ENCODE assay signal across 8 cellular contexts in genomic region chr5:157743163-157744054, GRCh38. TPM values are rescaled to one million over a fixed set of nuclear protein-coding genes. Genes with fewer than 3 reads are reported as not detected.
DNase-seq lines count a peak whose midpoint lies in the region; ATAC-seq and TF ChIP-seq lines count a peak whose summit lies in the region.

TSS of gene LSM11 (plus strand) at chr5:157743712. CDS start at chr5:157743751, 39 bp downstream.

- 0 out of 2 replicates have a peak, but pooled peaks cover 4% of the 10 kb centered on the region for H3K79me2 ChIP-seq in OCI-LY3 (ENCODE audit: low read length)

- H2AFZ ChIP-seq in OCI-LY3 (ENCODE audit: low read depth, low read length), result peak within 1 kb of the TSS; percentile 66; the same call in 1 of the 2 replicates

- H3K9me3 ChIP-seq in HUES64 (ENCODE audit: insufficient read depth, low read depth, low read length) (0 out of 2 replicates have a peak, but pooled peaks cover 1% of the 10 kb centered on the region), OCI-LY3 (ENCODE audit: insufficient read depth, low read length) (no peaks in the 10 kb centered on the region), esophagus (ENCODE audit: control insufficient read depth in 2 of 2, insufficient read depth in 1 of 2, low read depth in 1 of 2, low read length in 1 of 2) (no peaks in the 10 kb centered on the region), muscle layer of duodenum (ENCODE audit: control insufficient read depth in 1 of 2, low read length in 2 of 2) (no peaks in the 10 kb centered on the region)

- peaks cover 9% of the 10 kb centered on the region; the same call in 1 of the 2 replicates for H3K4me1 ChIP-seq in HUES64 (ENCODE audit: insufficient read depth, low read length)
- H3K4me1 ChIP-seq in OCI-LY3 (ENCODE audit: low read length), result peaks cover 10% of the 10 kb centered on the region; the same call in 1 of the 2 replicates
- peaks cover 0 to 7% of the 10 kb centered on the region in 2 donors for H3K4me1 ChIP-seq in esophagus (ENCODE audit: control insufficient read depth in 2 of 2, insufficient read depth in 2 of 2, low read length in 1 of 2)
- H3K4me1 ChIP-seq in muscle layer of duodenum (ENCODE audit: control insufficient read depth in 1 of 2, insufficient read depth in 2 of 2, low read length in 2 of 2), result peaks cover 5 to 17% of the 10 kb centered on the region in 2 donors

- peak; percentile 92 for TF ChIP-seq CTCF in OCI-LY3 (IDR thresholded peaks at IDR 0.05; ENCODE audit: low read depth, low read length)

- H3K27me3 ChIP-seq in HUES64 (ENCODE audit: insufficient read depth, low read length), result peaks cover 23% of the 10 kb centered on the region
- H3K27me3 ChIP-seq in OCI-LY3 (ENCODE audit: low read depth, low read length), result no peaks in the 10 kb centered on the region
- H3K27me3 ChIP-seq in esophagus (ENCODE audit: control insufficient read depth in 1 of 2, insufficient read depth in 2 of 2, low read length in 2 of 2), result no peaks in the 10 kb centered on the region
- H3K27me3 ChIP-seq in muscle layer of duodenum (ENCODE audit: low read depth, low read length), result no peaks in the 10 kb centered on the region

- H3K4me2 ChIP-seq in OCI-LY3 (ENCODE audit: low read length), result peak within 1 kb of the TSS; percentile 92

- H3K27ac ChIP-seq in HUES64 (ENCODE audit: low read depth, low read length) (no peak within 1 kb of the TSS), OCI-LY3 (ENCODE audit: low read length) (no peak within 1 kb of the TSS), esophagus (ENCODE audit: low read depth in 2 of 2, low read length in 1 of 2) (peak within 1 kb of the TSS; percentile 67 to 75), muscle layer of duodenum (ENCODE audit: low read length) (peak within 1 kb of the TSS; percentile 72)

- H3K36me3 ChIP-seq in HUES64 (ENCODE audit: insufficient read depth, low read length), result peaks cover 18% of the 10 kb centered on the region
- H3K36me3 ChIP-seq in OCI-LY3 (replicated peaks; ENCODE audit: low read depth, low read length), result peaks cover 6% of the 10 kb centered on the region
- H3K36me3 ChIP-seq in esophagus (ENCODE audit: control insufficient read depth in 2 of 2, insufficient read depth in 2 of 2, low read length in 1 of 2), result peaks cover 3 to 4% of the 10 kb centered on the region in 2 donors
- H3K36me3 ChIP-seq in muscle layer of duodenum (ENCODE audit: control insufficient read depth in 1 of 2, insufficient read depth in 2 of 2, low read length in 2 of 2), result peaks cover 3 to 10% of the 10 kb centered on the region in 2 donors

- DNase-seq in DMS53 (lab: John Stamatoyannopoulos, UW), result peak; percentile 94
- DNase-seq in activated T-cell treated with anti-CD3 and anti-CD28 coated beads for 48 hours (ENCODE audit: low read depth), result peak; percentile 94
- DNase-seq in stimulated activated CD8-positive, alpha-beta memory T cell treated with anti-CD3 and anti-CD28 coated beads, Interleukin-7, amount 100 ng/mL, for 24 hours (ENCODE audit: low read depth), result peak; percentile 81

- peak; percentile 92 for ATAC-seq in GM21526 (IDR thresholded peaks at IDR 0.05; ENCODE audit: low FRiP score, unreplicated experiment)

- H3K4me3 ChIP-seq in HUES64 (ENCODE audit: low read length) (peak within 1 kb of the TSS; percentile 78), OCI-LY3 (ENCODE audit: low read length) (peak within 1 kb of the TSS; percentile 89), esophagus (ENCODE audit: low read depth in 1 of 2, low read length in 2 of 2) (peak within 1 kb of the TSS; percentile 74 to 82), muscle layer of duodenum (ENCODE audit: low read depth in 1 of 2, low read length in 2 of 2) (peak within 1 kb of the TSS; percentile 86 to 91)

- H4K20me1 ChIP-seq in OCI-LY3 (ENCODE audit: insufficient read depth, low read length), result no peaks in the 10 kb centered on the region

- H3K9ac ChIP-seq in HUES64 (ENCODE audit: low read depth, low read length), result peak within 1 kb of the TSS; percentile 63
- peak within 1 kb of the TSS; percentile 72 for H3K9ac ChIP-seq in OCI-LY3 (ENCODE audit: low read length)

- WGBS in HUES64, result 2% methylated on average over 80 of the region's 80 CpGs
- 1% methylated on average over 70 to 80 of the region's 80 CpGs for WGBS in esophagus, 2 donors

RNA-seq across cellular contexts. Expression of gene LSM11, which starts in this region (rescaled TPM):
- polyA plus RNA-seq in HUES64 (2013, experiment 1 of 2), result 2.5 TPM
- polyA plus RNA-seq in HUES64 (2013, experiment 2 of 2), result 3.2 TPM
- 1 to 10 TPM in 1 of 2 donors, under 1 TPM in 1; 0.94 to 1.3 TPM for polyA plus RNA-seq in esophagus

Comparison
In these comparisons a context has a peak if more than half of its experiments do, and no peak if none do; other contexts are left out.
1. H3K27ac ChIP-seq: peak in esophagus (2 of 2) and muscle layer of duodenum (single experiment); none in HUES64 (single experiment) and OCI-LY3 (single experiment).
2. Peak in every context shown above with its lines, with median percentiles within 50 percentile points of each other: DNase-seq and H3K4me3 ChIP-seq.